Comparison of ENCODE assay signal across 14 cellular contexts in genomic region chr12:182381-182883, GRCh38. TPM values are rescaled to one million over a fixed set of nuclear protein-coding genes. Genes with fewer than 3 reads are reported as not detected.
A peak's percentile ranks its signal among the peaks of the same experiment; 100 is the strongest.
DNase-seq lines count a peak whose midpoint lies in the region; ATAC-seq, FAIRE-seq and TF ChIP-seq lines count a peak whose summit lies in the region.
"Had no signal": no experiment of that assay in that cellular context is flagged by ENCODE, and none has a peak within 500 bp of the region (broad histone marks: within the 10 kb centered on the region; RNA-seq: fewer than 3 reads in every experiment).

No MANE protein-coding gene starts in this region.

- H3K4me2 ChIP-seq in endothelial cell of umbilical vein (ENCODE audit: insufficient read depth, low read length) = no peak overlapping the region

- H3K9me3 ChIP-seq in NT2/D1 (ENCODE audit: insufficient read depth, low read length) (peaks cover 4% of the 10 kb centered on the region; the same call in 1 of the 2 replicates), endothelial cell of umbilical vein (replicated peaks; ENCODE audit: control insufficient read depth, insufficient read depth, low read length) (no peaks in the 10 kb centered on the region)
- H3K9me3 ChIP-seq: prostate gland had no signal

- peak overlapping the region; percentile 58 for H3K9ac ChIP-seq in NT2/D1 (ENCODE audit: insufficient read length, low read depth)
- no peak overlapping the region for H3K9ac ChIP-seq in endothelial cell of umbilical vein (replicated peaks; ENCODE audit: extremely low read depth, insufficient read depth, low read length)

- FAIRE-seq in endothelial cell of umbilical vein (lab: Jason Lieb, UNC) = no peak
- FAIRE-seq: kidney had no signal

- intact Hi-C loops in endothelial cell of umbilical vein (cut with micrococcal nuclease) = no loop called here
- intact Hi-C loops in sciatic nerve (cut with DNase I) = no loop called here

- BruUV-seq in endothelial cell of umbilical vein (replicated peaks; lab: Mats Ljungman, UMichigan) = no TSS peak

- H2AFZ ChIP-seq in endothelial cell of umbilical vein (ENCODE audit: low read depth, low read length) = no peak overlapping the region

- H3K27me3 ChIP-seq in NT2/D1 (ENCODE audit: insufficient read depth, insufficient read length) (peaks cover 8% of the 10 kb centered on the region), endothelial cell of umbilical vein (ENCODE audit: control insufficient read depth in 2 of 2, insufficient read depth in 2 of 2, low read length in 2 of 2) (no peaks in the 10 kb centered on the region)

- DNase-seq in H4 (ENCODE audit: low spot score) (peak; percentile 45), NT2/D1 (ENCODE audit: low read depth, low spot score) (no peak), endothelial cell of umbilical vein (ENCODE audit: low read depth, low spot score) (no peak), omental fat pad (ENCODE audit: low spot score) (no peak), sciatic nerve (ENCODE audit: low spot score) (no peak), NCI-H2196 (lab: John Stamatoyannopoulos, UW; ENCODE audit: unreplicated experiment) (no peak), GM10248 (ENCODE audit: extremely low spot score) (no peak)
- DNase-seq: activated T-cell treated with anti-CD3 and anti-CD28 coated beads, Interleukin-2, amount 50 U/mL, for 48 hours; effector memory CD4-positive, alpha-beta T cell; kidney; NCI-H524 treated with DMSO at 0.1 percent for 48 hours; T-helper 9 cell had no signal

- ATAC-seq in omental fat pad (ENCODE audit: low FRiP score) = peak; percentile 75
- no peak for ATAC-seq in GM21717 (IDR thresholded peaks at IDR 0.05; ENCODE audit: unreplicated experiment)
- no peak for ATAC-seq in sciatic nerve

- TF ChIP-seq CTCF in endothelial cell of umbilical vein (IDR thresholded peaks at IDR 0.05; ENCODE audit: extremely low read depth in 1 of 2, insufficient read depth in 1 of 2, low read depth in 1 of 2, low read length in 2 of 2) (no peak), omental fat pad (IDR thresholded peaks at IDR 0.05) (no peak), GM10248 (IDR thresholded peaks at IDR 0.05; ENCODE audit: control extremely low read depth, extremely low read depth, low read depth, missing control alignments) (no peak)

- dilution Hi-C loops in endothelial cell of umbilical vein (cut with MboI; ENCODE audit: extremely low pct_ligation_motif_present, low sequenced_read_pairs) = no loop called here

- H3K36me3 ChIP-seq in NT2/D1 (ENCODE audit: insufficient read depth, insufficient read length, low read length) (no peaks in the 10 kb centered on the region), endothelial cell of umbilical vein (ENCODE audit: control insufficient read depth in 2 of 2, extremely low read depth in 1 of 2, insufficient read depth in 2 of 2, low read length in 2 of 2) (no peaks in the 10 kb centered on the region)
- H3K36me3 ChIP-seq: prostate gland had no signal

- H3K4me3 ChIP-seq in NT2/D1 (ENCODE audit: insufficient read length, low read depth) (no peak overlapping the region), endothelial cell of umbilical vein (replicated peaks in 1 of 3; ENCODE audit: insufficient read depth in 1 of 3, low read depth in 1 of 3, low read length in 3 of 3) (no peak overlapping the region)
- H3K4me3 ChIP-seq: prostate gland had no signal

- no peaks in the 10 kb centered on the region for H3K79me2 ChIP-seq in endothelial cell of umbilical vein (ENCODE audit: control insufficient read depth, insufficient read depth, low read length)

- H3K9me1 ChIP-seq in endothelial cell of umbilical vein (replicated peaks; ENCODE audit: control insufficient read depth, extremely low read depth, insufficient read depth, low read length) = no peaks in the 10 kb centered on the region

- no peaks in the 10 kb centered on the region for H4K20me1 ChIP-seq in endothelial cell of umbilical vein (replicated peaks; ENCODE audit: control insufficient read depth, extremely low read depth, insufficient read depth, low read length)

- no peak overlapping the region for H3K27ac ChIP-seq in endothelial cell of umbilical vein (ENCODE audit: insufficient read depth, low read depth, low read length)
- H3K27ac ChIP-seq: prostate gland had no signal

- H3K4me1 ChIP-seq in NT2/D1 (ENCODE audit: insufficient read depth, insufficient read length) (peaks cover 30% of the 10 kb centered on the region), endothelial cell of umbilical vein (ENCODE audit: control insufficient read depth, extremely low read depth, insufficient read depth, low read length) (no peaks in the 10 kb centered on the region)
- H3K4me1 ChIP-seq: prostate gland had no signal

- CTCF ChIA-PET in endothelial cell of umbilical vein (lab: Charles Lee) (no interaction called here), GM10248 (lab: Yijun Ruan, JAX) (no interaction called here)

- POLR2A ChIA-PET in endothelial cell of umbilical vein (lab: Charles Lee) = no interaction called here
- POLR2A ChIA-PET in GM10248 (lab: Yijun Ruan, JAX) = no interaction called here

- TF ChIP-seq POLR2A in endothelial cell of umbilical vein (IDR thresholded peaks at IDR 0.05; ENCODE audit: low read depth, low read length) = no peak

TF ChIP-seq in endothelial cell of umbilical vein, 7 proteins besides CTCF, POLR2A, EP300 and RAD21:
- TF ChIP-seq FOS (IDR thresholded peaks at IDR 0.05; ENCODE audit: borderline replicate concordance, insufficient read depth, low read length) = peak; percentile 48
- TF ChIP-seq MYC (IDR thresholded peaks at IDR 0.05; ENCODE audit: low read depth, low read length) = no peak
- no peak for TF ChIP-seq POLR2AphosphoS5 (IDR thresholded peaks at IDR 0.05; ENCODE audit: insufficient read depth, low read depth, low read length)
TF ChIP-seq in endothelial cell of umbilical vein: peak in this region for 1.

RNA-seq across cellular contexts. Expression of gene SLC6A12, which starts 31.5 kb away (rescaled TPM):
- total RNA-seq in H4 (2014; rRNA removed; shearing (Covaris generic)) = 0.08 TPM in 1 of 2 replicates, not detected in the other
- total RNA-seq in endothelial cell of umbilical vein (not detected in 2 replicates), omental fat pad (1 to 10 TPM in 3 of 4 donors, under 1 TPM in 1; 0.46 to 7.0 (median 2.1) TPM), sciatic nerve (0.40 TPM)
- polyA plus RNA-seq in endothelial cell of umbilical vein = not detected in 2 replicates
- polyA plus RNA-seq in endothelial cell of umbilical vein (2011; cell fraction: cytosol; rRNA removed) = not detected in 2 replicates
- 0.06 TPM in 1 of 2 replicates, not detected in the other for polyA plus RNA-seq in endothelial cell of umbilical vein (2011; cell fraction: nucleus; rRNA removed)
- not detected in 2 replicates for polyA plus RNA-seq in endothelial cell of umbilical vein (2012)
- not detected in 2 replicates for polyA minus RNA-seq in endothelial cell of umbilical vein
- not detected for polyA minus RNA-seq in endothelial cell of umbilical vein (2011; cell fraction: cytosol; rRNA and poly(A)+ RNA removed)
- not detected in 2 replicates for polyA minus RNA-seq in endothelial cell of umbilical vein (2011; cell fraction: nucleus; rRNA and poly(A)+ RNA removed)
